11 cellular contexts compared by ENCODE assay signal in genomic region chr14:49945448-49946319, GRCh38. TPM values are rescaled to one million over a fixed set of nuclear protein-coding genes. Genes with fewer than 3 reads are reported as not detected.
A peak's percentile ranks its signal among the peaks of the same experiment; 100 is the strongest.
DNase-seq lines count a peak whose midpoint lies in the region; ATAC-seq and TF ChIP-seq lines count a peak whose summit lies in the region.
"Had no signal": no experiment of that assay in that cellular context is flagged by ENCODE, and none has a peak within 500 bp of the region (broad histone marks: within the 10 kb centered on the region; RNA-seq: fewer than 3 reads in every experiment).

No MANE protein-coding gene starts in this region.

- H3K9me3 ChIP-seq in DOHH2 (ENCODE audit: control insufficient read depth, insufficient read depth, low read length) (no peaks in the 10 kb centered on the region), Peyer's patch (no peaks in the 10 kb centered on the region)
- H3K9me3 ChIP-seq: esophagus muscularis mucosa had no signal

- peaks cover 46% of the 10 kb centered on the region for H3K4me1 Mint-ChIP-seq in dendritic cell treated with granulocyte-macrophage colony-stimulating factor and Interleukin-4, amounts not matched to agents 40 ng/mL and 50 ng/mL, for 4 days (ENCODE audit: low read depth)
- peaks cover 47% of the 10 kb centered on the region for H3K4me1 Mint-ChIP-seq in osteocyte (ENCODE audit: unreplicated experiment)

- no peaks in the 10 kb centered on the region for H3K79me2 ChIP-seq in DOHH2 (ENCODE audit: control insufficient read depth, low read length)

- no peak overlapping the region for H3K4me3 Mint-ChIP-seq in dendritic cell treated with granulocyte-macrophage colony-stimulating factor and Interleukin-4, amounts not matched to agents 40 ng/mL and 50 ng/mL, for 4 days
- H3K4me3 Mint-ChIP-seq in osteocyte (ENCODE audit: unreplicated experiment): no peak overlapping the region
- H3K4me3 Mint-ChIP-seq: stimulated activated naive B cell treated with anti-CD40 and anti-IgM and Interleukin-4, amounts not matched to agents 10 μg/mL and 1 μg/mL and 100 μg/mL, for 72 hours had no signal

- no peaks in the 10 kb centered on the region for H3K36me3 ChIP-seq in DOHH2 (ENCODE audit: control insufficient read depth, low read length)
- H3K36me3 ChIP-seq in Peyer's patch: no peaks in the 10 kb centered on the region
- H3K36me3 ChIP-seq: esophagus muscularis mucosa had no signal

- H4K20me1 ChIP-seq in DOHH2 (ENCODE audit: control insufficient read depth, insufficient read depth, low read depth, low read length): no peaks in the 10 kb centered on the region

- H3K27me3 ChIP-seq in DOHH2 (ENCODE audit: control insufficient read depth, low read length) (no peaks in the 10 kb centered on the region), Peyer's patch (no peaks in the 10 kb centered on the region)
- H3K27me3 ChIP-seq: esophagus muscularis mucosa had no signal

- peaks cover 6% of the 10 kb centered on the region; the same call in 1 of the 2 replicates for H3F3A ChIP-seq in DOHH2 (ENCODE audit: control insufficient read depth, insufficient read depth)

- intact Hi-C loops in dendritic cell treated with granulocyte-macrophage colony-stimulating factor and Interleukin-4, amounts not matched to agents 40 ng/mL and 50 ng/mL, for 4 days (cut with micrococcal nuclease): no loop called here

- no peak for ATAC-seq in GM21717 (IDR thresholded peaks at IDR 0.05; ENCODE audit: unreplicated experiment)

- H3K9me3 Mint-ChIP-seq in dendritic cell treated with granulocyte-macrophage colony-stimulating factor and Interleukin-4, amounts not matched to agents 40 ng/mL and 50 ng/mL, for 4 days: peaks cover 11% of the 10 kb centered on the region
- H3K9me3 Mint-ChIP-seq in osteocyte (ENCODE audit: unreplicated experiment): peaks cover 8% of the 10 kb centered on the region

- no peaks in the 10 kb centered on the region for H3K27me3 Mint-ChIP-seq in dendritic cell treated with granulocyte-macrophage colony-stimulating factor and Interleukin-4, amounts not matched to agents 40 ng/mL and 50 ng/mL, for 4 days
- H3K27me3 Mint-ChIP-seq in osteocyte (ENCODE audit: unreplicated experiment): no peaks in the 10 kb centered on the region
- H3K27me3 Mint-ChIP-seq: stimulated activated naive B cell treated with anti-CD40 and anti-IgM and Interleukin-4, amounts not matched to agents 10 μg/mL and 1 μg/mL and 100 μg/mL, for 72 hours had no signal

- H3K4me2 ChIP-seq in DOHH2 (ENCODE audit: low read length): peak overlapping the region; percentile 26

- no peak overlapping the region for H3K4me3 ChIP-seq in DOHH2 (ENCODE audit: low read length)
- no peak overlapping the region for H3K4me3 ChIP-seq in Peyer's patch
- H3K4me3 ChIP-seq: esophagus muscularis mucosa had no signal

- H3K9me2 ChIP-seq in DOHH2 (replicated peaks; ENCODE audit: control insufficient read depth, low read length): no peaks in the 10 kb centered on the region

- peak overlapping the region; percentile 35 for H3K27ac Mint-ChIP-seq in dendritic cell treated with granulocyte-macrophage colony-stimulating factor and Interleukin-4, amounts not matched to agents 40 ng/mL and 50 ng/mL, for 4 days
- peak overlapping the region; percentile 24 for H3K27ac Mint-ChIP-seq in osteocyte (ENCODE audit: unreplicated experiment)
- H3K27ac Mint-ChIP-seq: stimulated activated naive B cell treated with anti-CD40 and anti-IgM and Interleukin-4, amounts not matched to agents 10 μg/mL and 1 μg/mL and 100 μg/mL, for 72 hours had no signal

- no peak for TF ChIP-seq CTCF in DOHH2 (IDR thresholded peaks at IDR 0.05; ENCODE audit: low read depth, low read length, poor library complexity, severe bottlenecking)
- no peak for TF ChIP-seq CTCF in Peyer's patch (IDR thresholded peaks at IDR 0.05)
- TF ChIP-seq CTCF in osteocyte (IDR thresholded peaks at IDR 0.05): no peak

- DNase-seq in Peyer's patch: no peak
- DNase-seq in osteocyte (ENCODE audit: extremely low spot score, unreplicated experiment): peak; percentile 62
- no peak for DNase-seq in amniotic stem cell (lab: John Stamatoyannopoulos, UW)
- DNase-seq in DMS153 (lab: John Stamatoyannopoulos, UW): no peak
- DNase-seq in NCI-H1417 (lab: John Stamatoyannopoulos, UW): no peak
- DNase-seq: activated gamma-delta T cell; stimulated activated naive B cell treated with anti-CD40 and anti-IgM and Interleukin-4, amounts not matched to agents 10 μg/mL and 1 μg/mL and 100 μg/mL, for 72 hours had no signal

- H3K27ac ChIP-seq in DOHH2 (ENCODE audit: low read depth, low read length) (no peak overlapping the region), Peyer's patch (peak overlapping the region; percentile 24 to 72 (median 58))
- H3K27ac ChIP-seq: esophagus muscularis mucosa had no signal

- H3K36me3 Mint-ChIP-seq in dendritic cell treated with granulocyte-macrophage colony-stimulating factor and Interleukin-4, amounts not matched to agents 40 ng/mL and 50 ng/mL, for 4 days (ENCODE audit: low read depth): no peaks in the 10 kb centered on the region
- no peaks in the 10 kb centered on the region for H3K36me3 Mint-ChIP-seq in osteocyte (ENCODE audit: unreplicated experiment)

- no peak for TF ChIP-seq POLR2A in Peyer's patch (IDR thresholded peaks at IDR 0.05)

- H3K4me1 ChIP-seq in DOHH2 (ENCODE audit: control insufficient read depth, low read length) (peaks cover 35% of the 10 kb centered on the region), Peyer's patch (peaks cover 0 to 34% (median 6%) of the 10 kb centered on the region in 4 donors)

RNA-seq across cellular contexts. Expression of gene ARF6, which starts 52.8 kb away (rescaled TPM):
- total RNA-seq in Peyer's patch (10 to 100 TPM; 47.0 to 92.5 (median 68.5) TPM), osteocyte (53.4 and 55.2 TPM in 2 replicates)
